19 cellular contexts compared by ENCODE assay signal in genomic region chr20:61887694-61888093, GRCh38.
DNase-seq lines count a peak whose midpoint lies in the region; ATAC-seq, FAIRE-seq and TF ChIP-seq lines count a peak whose summit lies in the region.
"Had no signal": no experiment of that assay in that cellular context is flagged by ENCODE, and none has a peak within 500 bp of the region (broad histone marks: within the 10 kb centered on the region; RNA-seq: fewer than 3 reads in every experiment).

No MANE protein-coding gene starts in this region.

- TF ChIP-seq EP300 in HepG2 (IDR thresholded peaks at IDR 0.05; ENCODE audit: low read depth in 2 of 2, low read length in 2 of 2) (no peak), HepG2 (CRISPR knock-in tag; IDR thresholded peaks at IDR 0.05; ENCODE audit: borderline replicate concordance) (no peak)

- H2BK15ac ChIP-seq in neuronal stem cell (ENCODE audit: low read length) = no peak overlapping the region

- H3K14ac ChIP-seq in neuronal stem cell (ENCODE audit: low read length) = no peak overlapping the region

- H3K18ac ChIP-seq in neuronal stem cell (ENCODE audit: low read length) = peak overlapping the region; percentile 73

- ATAC-seq in HepG2 = no peak
- ATAC-seq in right lobe of liver = no peak
- ATAC-seq in HG02642 (IDR thresholded peaks at IDR 0.05; ENCODE audit: poor library complexity, unreplicated experiment) = no peak
- no peak for ATAC-seq in HG02973 (IDR thresholded peaks at IDR 0.05; ENCODE audit: unreplicated experiment)

- no peak for TF ChIP-seq RAD21 in HepG2 (CRISPR knock-in tag; IDR thresholded peaks at IDR 0.05)

- no peak overlapping the region for H4K8ac ChIP-seq in neuronal stem cell (ENCODE audit: low read depth, low read length)

- no peak overlapping the region for H3K27ac Mint-ChIP-seq in Calu3 (ENCODE audit: unreplicated experiment)
- H3K27ac Mint-ChIP-seq: CD14-positive monocyte, IgD-negative memory B cell had no signal

- H3K4me3 ChIP-seq in HepG2 (replicated peaks in 1 of 3; ENCODE audit: insufficient read depth in 1 of 3, low read depth in 2 of 3, low read length in 3 of 3) (no peak overlapping the region), right lobe of liver (no peak overlapping the region), neuronal stem cell (ENCODE audit: low read length in 2 of 2) (no peak overlapping the region)
- H3K4me3 ChIP-seq: A549, HAP-1, SJSA1 had no signal

- H4K91ac ChIP-seq in neuronal stem cell (ENCODE audit: low read depth, low read length, poor library complexity) = no peak overlapping the region

- H3K27me3 ChIP-seq in HepG2 (ENCODE audit: control insufficient read depth in 1 of 2, insufficient read depth in 2 of 2, low read length in 2 of 2) = peaks cover 17 to 42% of the 10 kb centered on the region in 2 experiments
- H3K27me3 ChIP-seq in right lobe of liver = no peaks in the 10 kb centered on the region
- H3K27me3 ChIP-seq in neuronal stem cell (ENCODE audit: control insufficient read depth in 3 of 3, insufficient read depth in 3 of 3, low read depth in 1 of 3, low read length in 3 of 3) = peaks cover 0 to 2% (median 0%) of the 10 kb centered on the region in 3 experiments

- peaks cover 12% of the 10 kb centered on the region for H3K9me3 Mint-ChIP-seq in Calu3 (ENCODE audit: low read depth, unreplicated experiment)

- DNase-seq in HepG2 (ENCODE audit: low spot score) (no peak), right lobe of liver (no peak), cerebellar cortex (ENCODE audit: low spot score) (peak; percentile 31), neuronal stem cell (ENCODE audit: low spot score) (no peak), Calu3 (no peak)
- DNase-seq: GOT3, NCI-H2029, NCI-H524 treated with DMSO at 0.1 percent for 48 hours had no signal

- CTCF ChIA-PET in HepG2 (lab: Yijun Ruan, JAX; ENCODE audit: low intra/inter-chr PET ratio, low total read pairs) = interaction anchor here (0.7 to 1.4 kb wide), 4 partner anchors 90 to 1677 kb away, joined by 3 to 7 read pairs (median 4); no protein-coding TSS in a partner anchor
- CTCF ChIA-PET in Calu3 (lab: Charles Lee) = interaction anchor here (0.8 kb wide), 1 partner anchor 202 kb away, joined by 3 read pairs; no protein-coding TSS in a partner anchor

- no peak overlapping the region for H3K9ac ChIP-seq in HepG2 (ENCODE audit: insufficient read depth, low read depth, low read length)
- H3K9ac ChIP-seq in neuronal stem cell (ENCODE audit: low read depth, low read length, poor library complexity) = no peak overlapping the region
- H3K9ac ChIP-seq: KMS-11 had no signal

- H3K27me3 Mint-ChIP-seq in Calu3 (ENCODE audit: unreplicated experiment) = peaks cover 81% of the 10 kb centered on the region

- no peak overlapping the region for H2AFZ ChIP-seq in HepG2 (ENCODE audit: low read length)
- no peak overlapping the region for H2AFZ ChIP-seq in neuronal stem cell (ENCODE audit: low read length)

- BruUV-seq in HepG2 (replicated peaks; lab: Mats Ljungman, UMichigan) (no TSS peak), Calu3 (replicated peaks; lab: Mats Ljungman, UMichigan) (no TSS peak)

- H3K4me1 Mint-ChIP-seq in Calu3 (ENCODE audit: low read depth, unreplicated experiment) = no peaks in the 10 kb centered on the region
- H3K4me1 Mint-ChIP-seq: CD14-positive monocyte had no signal

- FAIRE-seq in HepG2 (lab: Jason Lieb, UNC) = no peak
- FAIRE-seq: A549, GM12892, RCC 7860 had no signal

- H2BK12ac ChIP-seq in neuronal stem cell (ENCODE audit: low read length) = no peak overlapping the region

- TF ChIP-seq CTCF in HepG2 (CRISPR knock-in tag; IDR thresholded peaks at IDR 0.05) (no peak), right lobe of liver (IDR thresholded peaks at IDR 0.05) (no peak), Calu3 (IDR thresholded peaks at IDR 0.05; ENCODE audit: unreplicated experiment) (no peak)

- no peak overlapping the region for H3K4me2 ChIP-seq in HepG2 (ENCODE audit: low read depth, low read length)
- no peak overlapping the region for H3K4me2 ChIP-seq in neuronal stem cell (ENCODE audit: insufficient read depth, low read length, poor library complexity, severe bottlenecking)
- H3K4me2 ChIP-seq: A549, KMS-11 had no signal

- TF ChIP-seq POLR2A in HepG2 (IDR thresholded peaks at IDR 0.05; ENCODE audit: insufficient read depth in 1 of 2, low read depth in 2 of 2, low read length in 2 of 2) = no peak
- no peak for TF ChIP-seq POLR2A in right lobe of liver (IDR thresholded peaks at IDR 0.05)

- H4K20me1 ChIP-seq in HepG2 (ENCODE audit: insufficient read depth, low read length) = peaks cover 2% of the 10 kb centered on the region; the same call in 1 of the 2 replicates

- H3K79me1 ChIP-seq in neuronal stem cell (ENCODE audit: low read depth, low read length) = peaks cover 1% of the 10 kb centered on the region

- H3K36me3 ChIP-seq in HepG2 (replicated peaks in 1 of 2; ENCODE audit: control insufficient read depth in 1 of 2, insufficient read depth in 2 of 2, low read length in 2 of 2) = no peaks in the 10 kb centered on the region
- no peaks in the 10 kb centered on the region for H3K36me3 ChIP-seq in right lobe of liver
- H3K36me3 ChIP-seq in neuronal stem cell (replicated peaks in 1 of 2; ENCODE audit: control insufficient read depth in 2 of 2, insufficient read depth in 2 of 2, low read length in 2 of 2) = no peaks in the 10 kb centered on the region
- H3K36me3 ChIP-seq: HAP-1, SJSA1 had no signal

- no peaks in the 10 kb centered on the region for H3K79me2 ChIP-seq in HepG2 (ENCODE audit: insufficient read depth, low read length)

- H3K4ac ChIP-seq in neuronal stem cell (ENCODE audit: low read length) = no peak overlapping the region

- intact Hi-C loops in HepG2 (cut with micrococcal nuclease; ENCODE audit: unreplicated experiment) = loop anchor here (5.0 kb wide), 1 partner anchor 165 kb away; no protein-coding TSS in a partner anchor
- intact Hi-C loops in right lobe of liver (cut with DNase I) = no loop called here
- intact Hi-C loops in Calu3 (cut with micrococcal nuclease; ENCODE audit: unreplicated experiment) = no loop called here

- H2BK120ac ChIP-seq in neuronal stem cell (ENCODE audit: low read depth, low read length) = no peak overlapping the region

- in situ Hi-C loops in HepG2 (cut with HindIII; ENCODE audit: extremely low pct_ligation_motif_present, low pct_unique_long_range_greater_than_20kb) = loop anchor here (10.0 to 25.0 kb wide), 2 partner anchors 1673 to 1825 kb away; no protein-coding TSS in a partner anchor

- no peaks in the 10 kb centered on the region for H3K36me3 Mint-ChIP-seq in Calu3 (ENCODE audit: insufficient read depth, unreplicated experiment)
- H3K36me3 Mint-ChIP-seq: CD14-positive monocyte; CD8-positive, alpha-beta memory T cell; IgD-negative memory B cell had no signal

- POLR2A ChIA-PET in HepG2 (lab: Yijun Ruan, JAX) = no interaction called here

- H3K9me3 ChIP-seq in HepG2 (ENCODE audit: low read length) (peaks cover 5% of the 10 kb centered on the region; the same call in 1 of the 2 replicates), right lobe of liver (no peaks in the 10 kb centered on the region), neuronal stem cell (replicated peaks in 1 of 2; ENCODE audit: control insufficient read depth in 2 of 2, insufficient read depth in 1 of 2, low read depth in 1 of 2, low read length in 2 of 2) (peaks cover 0 to 9% of the 10 kb centered on the region in 2 donors)
- H3K9me3 ChIP-seq: HAP-1, SJSA1 had no signal

- H3K27ac ChIP-seq in HepG2 (ENCODE audit: extremely low read length, insufficient read depth, low read length) (no peak overlapping the region), right lobe of liver (no peak overlapping the region), neuronal stem cell (replicated peaks; ENCODE audit: low read length) (no peak overlapping the region)
- H3K27ac ChIP-seq: A549, KMS-11, SJSA1 had no signal

- H3K4me3 Mint-ChIP-seq in Calu3 (ENCODE audit: low read depth, unreplicated experiment) = no peak overlapping the region
- H3K4me3 Mint-ChIP-seq: CD14-positive monocyte had no signal

- H3K4me1 ChIP-seq in HepG2 (ENCODE audit: insufficient read depth, low read length) = no peaks in the 10 kb centered on the region
- no peaks in the 10 kb centered on the region for H3K4me1 ChIP-seq in right lobe of liver
- peaks cover 0 to 3% of the 10 kb centered on the region in 2 donors for H3K4me1 ChIP-seq in neuronal stem cell (ENCODE audit: control insufficient read depth in 2 of 2, insufficient read depth in 1 of 2, low read depth in 1 of 2, low read length in 2 of 2)
- H3K4me1 ChIP-seq: A549, HAP-1, SJSA1 had no signal

- no peak overlapping the region for H2BK5ac ChIP-seq in neuronal stem cell (ENCODE audit: low read length)

- 11% methylated on average over 12 of the region's 12 CpGs for WGBS in HepG2 (ENCODE audit: low lambda C conversion rate)
- WGBS in right lobe of liver (ENCODE audit: insufficient coverage, low coverage, low lambda C conversion rate, missing lambda C conversion rate) = 33% methylated on average over 9 of the region's 12 CpGs
- WGBS in neuronal stem cell (ENCODE audit: extremely low coverage in 2 of 2, insufficient read length in 2 of 2, insufficient replicate concordance in 1 of 2), 2 donors = no CpG with 5 or more reads among the region's 12 CpGs

- no peak overlapping the region for H3K23ac ChIP-seq in neuronal stem cell (ENCODE audit: low read depth, low read length, poor library complexity)

- H2AK5ac ChIP-seq in neuronal stem cell (ENCODE audit: low read depth, low read length) = no peak overlapping the region

TF ChIP-seq in HepG2, 621 proteins besides CTCF, POLR2A, EP300 and RAD21:
- TF ChIP-seq ATF7 (IDR thresholded peaks at IDR 0.05) (peak; percentile 81; the same call in 1 of the 2 replicates), ATF7 (CRISPR knock-in tag; IDR thresholded peaks at IDR 0.05) (no peak), ZFP37 (CRISPR knock-in tag; IDR thresholded peaks at IDR 0.05; ENCODE audit: borderline replicate concordance) (no peak)
